Comparison of ENCODE assay signal across 30 cellular contexts in genomic region chr19:49465371-49465770, GRCh38. TPM values are rescaled to one million over a fixed set of nuclear protein-coding genes. Genes with fewer than 3 reads are reported as not detected.
A peak's percentile ranks its signal among the peaks of the same experiment; 100 is the strongest.
DNase-seq lines count a peak whose midpoint lies in the region; ATAC-seq and TF ChIP-seq lines count a peak whose summit lies in the region.
"Had no signal": no experiment of that assay in that cellular context is flagged by ENCODE, and none has a peak within 500 bp of the region (broad histone marks: within the 10 kb centered on the region; RNA-seq: fewer than 3 reads in every experiment).

No MANE protein-coding gene starts in this region.

- ATAC-seq in CD8-positive, alpha-beta T cell, result no peak
- ATAC-seq in activated T-helper 17 cell treated with anti-CD3 and anti-CD28 coated beads, Interleukin-2, amount 50 U/mL, for 72 hours (replicated peaks), result no peak
- no peak for ATAC-seq in GM21825 (IDR thresholded peaks at IDR 0.05; ENCODE audit: unreplicated experiment)
- no peak for ATAC-seq in HG03135 (IDR thresholded peaks at IDR 0.05; ENCODE audit: unreplicated experiment)
- ATAC-seq in activated CD8-positive, alpha-beta T cell treated with anti-CD3 and anti-CD28 coated beads for 36 hours, result no peak
- ATAC-seq: esophagus mucosa, HCT116, left lobe of liver had no signal

- no peaks in the 10 kb centered on the region for H3K27me3 ChIP-seq in CD8-positive, alpha-beta T cell (ENCODE audit: insufficient read depth, low read length)
- no peaks in the 10 kb centered on the region for H3K27me3 ChIP-seq in osteoblast (ENCODE audit: insufficient read depth, low read length)
- H3K27me3 ChIP-seq: Peyer's patch, right atrium auricular region, tibial nerve had no signal

- H3K79me2 ChIP-seq in osteoblast (ENCODE audit: insufficient read depth, low read length), result no peaks in the 10 kb centered on the region

- no peak for DNase-seq in activated naive CD4-positive, alpha-beta T cell treated with anti-CD3 and anti-CD28 coated beads, Interleukin-2, amount 10 ng/mL, durations not matched to agents 7 days and 5 days
- no peak for DNase-seq in activated naive CD4-positive, alpha-beta T cell treated with anti-CD3 and anti-CD28 coated beads, Interleukin-2, amount 50 U/mL, for 16 hours
- no peak for DNase-seq in CD8-positive, alpha-beta T cell
- DNase-seq in osteoblast (ENCODE audit: insufficient read length, low spot score, missing footprints), result peak; percentile 65
- no peak for DNase-seq in activated CD8-positive, alpha-beta T cell treated with anti-CD3 and anti-CD28 coated beads for 36 hours
- DNase-seq: activated CD4-positive, alpha-beta T cell treated with anti-CD3 and anti-CD28 coated beads for 48 hours; AML-193; Caco-2; central memory CD4-positive, alpha-beta T cell; DMS53; glutamatergic neuron; MV-4-11; NCI-H1436 treated with DMSO at 0.1 percent for 48 hours; NCI-H226; NCI-H69; Peyer's patch; posterior cingulate gyrus; SHP77 treated with DMSO at 0.1 percent for 48 hours; stimulated activated CD4-positive, alpha-beta T cell treated with anti-CD3 and anti-CD28 coated beads, Interleukin-2, amount 100 ng/mL, for 24 hours had no signal

- POLR2A ChIA-PET in CD8-positive, alpha-beta T cell (lab: Charles Lee), result no interaction called here
- POLR2A ChIA-PET in activated CD8-positive, alpha-beta T cell treated with anti-CD3 and anti-CD28 coated beads for 36 hours (lab: Charles Lee), result interaction anchor here (0.8 to 1.5 kb wide), 3 partner anchors 10 to 34 kb away, joined by 3 to 4 read pairs (median 4); no protein-coding TSS in a partner anchor

- H3K27ac ChIP-seq in CD8-positive, alpha-beta T cell (ENCODE audit: low read depth, low read length), result no peak overlapping the region
- no peak overlapping the region for H3K27ac ChIP-seq in osteoblast (ENCODE audit: low read depth, low read length)
- H3K27ac ChIP-seq: Peyer's patch, right atrium auricular region, tibial nerve had no signal

- intact Hi-C loops in CD8-positive, alpha-beta T cell (cut with DNase I, micrococcal nuclease), result no loop called here
- intact Hi-C loops in activated CD8-positive, alpha-beta T cell treated with anti-CD3 and anti-CD28 coated beads for 36 hours (cut with micrococcal nuclease), result no loop called here

- H3K9me3 ChIP-seq in CD8-positive, alpha-beta T cell (ENCODE audit: low read length), result no peaks in the 10 kb centered on the region
- no peaks in the 10 kb centered on the region for H3K9me3 ChIP-seq in osteoblast (ENCODE audit: low read depth, low read length)
- H3K9me3 ChIP-seq: Caco-2, Peyer's patch, right atrium auricular region, tibial nerve had no signal

- H3K4me1 Mint-ChIP-seq in activated naive CD4-positive, alpha-beta T cell treated with anti-CD3 and anti-CD28 coated beads, Interleukin-2, amount 10 ng/mL, durations not matched to agents 7 days and 5 days, result peaks cover 28% of the 10 kb centered on the region
- H3K4me1 Mint-ChIP-seq in CD8-positive, alpha-beta T cell (ENCODE audit: low read depth), result peaks cover 20% of the 10 kb centered on the region
- H3K4me1 Mint-ChIP-seq in activated T-helper 17 cell treated with anti-CD3 and anti-CD28 coated beads, Interleukin-2, amount 50 U/mL, for 72 hours, result peaks cover 7% of the 10 kb centered on the region
- peaks cover 17% of the 10 kb centered on the region for H3K4me1 Mint-ChIP-seq in activated CD8-positive, alpha-beta T cell treated with anti-CD3 and anti-CD28 coated beads for 36 hours (ENCODE audit: low read depth)

- no peaks in the 10 kb centered on the region for H3K9me3 Mint-ChIP-seq in activated naive CD4-positive, alpha-beta T cell treated with anti-CD3 and anti-CD28 coated beads, Interleukin-2, amount 10 ng/mL, durations not matched to agents 7 days and 5 days
- H3K9me3 Mint-ChIP-seq in CD8-positive, alpha-beta T cell, result no peaks in the 10 kb centered on the region
- H3K9me3 Mint-ChIP-seq in activated T-helper 17 cell treated with anti-CD3 and anti-CD28 coated beads, Interleukin-2, amount 50 U/mL, for 72 hours, result no peaks in the 10 kb centered on the region
- no peaks in the 10 kb centered on the region for H3K9me3 Mint-ChIP-seq in activated CD8-positive, alpha-beta T cell treated with anti-CD3 and anti-CD28 coated beads for 36 hours
- H3K9me3 Mint-ChIP-seq: dendritic cell treated with granulocyte-macrophage colony-stimulating factor and Interleukin-4, amounts not matched to agents 40 ng/mL and 50 ng/mL, for 4 days had no signal

- no peak overlapping the region for H3K4me2 ChIP-seq in osteoblast (ENCODE audit: insufficient read depth, low read length)
- H3K4me2 ChIP-seq: smooth muscle cell had no signal

- no peak overlapping the region for H2AFZ ChIP-seq in osteoblast (ENCODE audit: low read length)

- H3K4me3 ChIP-seq in CD8-positive, alpha-beta T cell (ENCODE audit: low read depth, low read length), result no peak overlapping the region
- no peak overlapping the region for H3K4me3 ChIP-seq in osteoblast (ENCODE audit: insufficient read depth, low read length)
- H3K4me3 ChIP-seq: Peyer's patch, right atrium auricular region, smooth muscle cell, tibial nerve had no signal

- CTCF ChIA-PET in activated naive CD4-positive, alpha-beta T cell treated with anti-CD3 and anti-CD28 coated beads, Interleukin-2, amount 10 ng/mL, durations not matched to agents 7 days and 5 days (lab: Charles Lee), result interaction anchor here (1.6 kb wide), 1 partner anchor 8 kb away, joined by 5 read pairs; no protein-coding TSS in a partner anchor
- CTCF ChIA-PET in CD8-positive, alpha-beta T cell (lab: Charles Lee), result interaction anchor here (0.8 to 1.0 kb wide), 2 partner anchors 8 to 39 kb away, joined by 3 to 4 read pairs; no protein-coding TSS in a partner anchor
- CTCF ChIA-PET in activated CD8-positive, alpha-beta T cell treated with anti-CD3 and anti-CD28 coated beads for 36 hours (lab: Charles Lee), result no interaction called here

- H3K36me3 Mint-ChIP-seq in activated naive CD4-positive, alpha-beta T cell treated with anti-CD3 and anti-CD28 coated beads, Interleukin-2, amount 10 ng/mL, durations not matched to agents 7 days and 5 days, result peaks cover 19% of the 10 kb centered on the region
- peaks cover 24% of the 10 kb centered on the region for H3K36me3 Mint-ChIP-seq in CD8-positive, alpha-beta T cell
- H3K36me3 Mint-ChIP-seq in activated T-helper 17 cell treated with anti-CD3 and anti-CD28 coated beads, Interleukin-2, amount 50 U/mL, for 72 hours (ENCODE audit: low read depth), result peaks cover 14% of the 10 kb centered on the region
- H3K36me3 Mint-ChIP-seq in activated CD8-positive, alpha-beta T cell treated with anti-CD3 and anti-CD28 coated beads for 36 hours (ENCODE audit: low read depth), result peaks cover 11% of the 10 kb centered on the region

- H3K4me1 ChIP-seq in CD8-positive, alpha-beta T cell (ENCODE audit: insufficient read depth, low read length), result peaks cover 22% of the 10 kb centered on the region
- H3K4me1 ChIP-seq in osteoblast (ENCODE audit: insufficient read depth, low read length), result no peaks in the 10 kb centered on the region
- H3K4me1 ChIP-seq: Caco-2 had no signal

- no peaks in the 10 kb centered on the region for H3K27me3 Mint-ChIP-seq in activated naive CD4-positive, alpha-beta T cell treated with anti-CD3 and anti-CD28 coated beads, Interleukin-2, amount 10 ng/mL, durations not matched to agents 7 days and 5 days
- H3K27me3 Mint-ChIP-seq in CD8-positive, alpha-beta T cell (ENCODE audit: low read depth), result no peaks in the 10 kb centered on the region
- H3K27me3 Mint-ChIP-seq in activated T-helper 17 cell treated with anti-CD3 and anti-CD28 coated beads, Interleukin-2, amount 50 U/mL, for 72 hours, result no peaks in the 10 kb centered on the region
- H3K27me3 Mint-ChIP-seq in activated CD8-positive, alpha-beta T cell treated with anti-CD3 and anti-CD28 coated beads for 36 hours, result no peaks in the 10 kb centered on the region
- H3K27me3 Mint-ChIP-seq: dendritic cell treated with granulocyte-macrophage colony-stimulating factor and Interleukin-4, amounts not matched to agents 40 ng/mL and 50 ng/mL, for 4 days had no signal

- no peaks in the 10 kb centered on the region for H3K36me3 ChIP-seq in CD8-positive, alpha-beta T cell (ENCODE audit: insufficient read depth, low read length)
- H3K36me3 ChIP-seq in osteoblast (ENCODE audit: insufficient read depth, low read length), result peaks cover 5% of the 10 kb centered on the region

- no peak overlapping the region for H3K4me3 Mint-ChIP-seq in activated naive CD4-positive, alpha-beta T cell treated with anti-CD3 and anti-CD28 coated beads, Interleukin-2, amount 10 ng/mL, durations not matched to agents 7 days and 5 days
- no peak overlapping the region for H3K4me3 Mint-ChIP-seq in CD8-positive, alpha-beta T cell
- H3K4me3 Mint-ChIP-seq in activated T-helper 17 cell treated with anti-CD3 and anti-CD28 coated beads, Interleukin-2, amount 50 U/mL, for 72 hours, result no peak overlapping the region
- H3K4me3 Mint-ChIP-seq in activated CD8-positive, alpha-beta T cell treated with anti-CD3 and anti-CD28 coated beads for 36 hours, result no peak overlapping the region
- H3K4me3 Mint-ChIP-seq: dendritic cell treated with granulocyte-macrophage colony-stimulating factor and Interleukin-4, amounts not matched to agents 40 ng/mL and 50 ng/mL, for 4 days had no signal

- TF ChIP-seq CTCF in CD8-positive, alpha-beta T cell (IDR thresholded peaks at IDR 0.05), result no peak
- no peak for TF ChIP-seq CTCF in osteoblast (IDR thresholded peaks at IDR 0.05; ENCODE audit: extremely low read depth, low read depth, low read length)
- TF ChIP-seq CTCF in activated CD8-positive, alpha-beta T cell treated with anti-CD3 and anti-CD28 coated beads for 36 hours (IDR thresholded peaks at IDR 0.05), result no peak

- H3K27ac Mint-ChIP-seq in activated naive CD4-positive, alpha-beta T cell treated with anti-CD3 and anti-CD28 coated beads, Interleukin-2, amount 10 ng/mL, durations not matched to agents 7 days and 5 days, result peak overlapping the region; percentile 19
- H3K27ac Mint-ChIP-seq in CD8-positive, alpha-beta T cell, result peak overlapping the region; percentile 49
- peak overlapping the region; percentile 54 for H3K27ac Mint-ChIP-seq in activated T-helper 17 cell treated with anti-CD3 and anti-CD28 coated beads, Interleukin-2, amount 50 U/mL, for 72 hours
- H3K27ac Mint-ChIP-seq in activated CD8-positive, alpha-beta T cell treated with anti-CD3 and anti-CD28 coated beads for 36 hours, result no peak overlapping the region
- H3K27ac Mint-ChIP-seq: dendritic cell treated with granulocyte-macrophage colony-stimulating factor and Interleukin-4, amounts not matched to agents 40 ng/mL and 50 ng/mL, for 4 days had no signal

- no peaks in the 10 kb centered on the region for H4K20me1 ChIP-seq in osteoblast (ENCODE audit: insufficient read depth, low read length)

RNA-seq across cellular contexts. Expression of gene FLT3LG, which starts 8.6 kb away (rescaled TPM):
- total RNA-seq in CD8-positive, alpha-beta T cell, result 100 to 1,000 TPM; 246 to 259 TPM
- 10 to 100 TPM; 77.2 to 92.8 TPM for total RNA-seq in activated T-helper 17 cell treated with anti-CD3 and anti-CD28 coated beads, Interleukin-2, amount 50 U/mL, for 72 hours
- total RNA-seq in osteoblast, result 4.3 and 6.5 TPM in 2 replicates
- 10 to 100 TPM; 57.7 to 61.2 TPM for total RNA-seq in activated CD8-positive, alpha-beta T cell treated with anti-CD3 and anti-CD28 coated beads for 36 hours

RNA-seq across cellular contexts. Expression of gene ALDH16A1, which starts 12.3 kb away (rescaled TPM):
- 10 to 100 TPM; 26.1 to 30.7 TPM for total RNA-seq in CD8-positive, alpha-beta T cell
- 10 to 100 TPM; 15.5 to 39.1 TPM for total RNA-seq in activated T-helper 17 cell treated with anti-CD3 and anti-CD28 coated beads, Interleukin-2, amount 50 U/mL, for 72 hours
- 26.4 and 32.7 TPM in 2 replicates for total RNA-seq in osteoblast
- total RNA-seq in activated CD8-positive, alpha-beta T cell treated with anti-CD3 and anti-CD28 coated beads for 36 hours, result 10 to 100 TPM; 24.6 to 24.8 TPM

RNA-seq across cellular contexts. Expression of gene PIH1D1, which starts 13.8 kb away (rescaled TPM):
- 100 to 1,000 TPM; 113 to 119 TPM for total RNA-seq in CD8-positive, alpha-beta T cell
- total RNA-seq in activated T-helper 17 cell treated with anti-CD3 and anti-CD28 coated beads, Interleukin-2, amount 50 U/mL, for 72 hours, result 100 to 1,000 TPM; 183 to 194 TPM
- 79.3 and 80.7 TPM in 2 replicates for total RNA-seq in osteoblast
- total RNA-seq in activated CD8-positive, alpha-beta T cell treated with anti-CD3 and anti-CD28 coated beads for 36 hours, result 100 to 1,000 TPM; 124 to 126 TPM

RNA-seq across cellular contexts. Expression of gene RPL13A, which starts 22.0 kb away (rescaled TPM):
- 1,000 to 10,000 TPM; 5,165 to 5,323 TPM for total RNA-seq in CD8-positive, alpha-beta T cell
- total RNA-seq in activated T-helper 17 cell treated with anti-CD3 and anti-CD28 coated beads, Interleukin-2, amount 50 U/mL, for 72 hours, result 1,000 to 10,000 TPM; 3,905 to 4,763 TPM
- total RNA-seq in osteoblast, result 2,082 and 2,185 TPM in 2 replicates
- total RNA-seq in activated CD8-positive, alpha-beta T cell treated with anti-CD3 and anti-CD28 coated beads for 36 hours, result 1,000 to 10,000 TPM; 4,285 to 4,329 TPM

RNA-seq across cellular contexts. Expression of gene SLC17A7, which starts 24.0 kb away (rescaled TPM):
- total RNA-seq in CD8-positive, alpha-beta T cell, result under 1 TPM in 1 of 2 experiments, not detected in 1; 0.11 TPM
- total RNA-seq in activated T-helper 17 cell treated with anti-CD3 and anti-CD28 coated beads, Interleukin-2, amount 50 U/mL, for 72 hours, result under 1 TPM in 1 of 2 donors, not detected in 1; 0.40 TPM
- total RNA-seq in osteoblast, result under 0.01 TPM in 2 replicates
- total RNA-seq in activated CD8-positive, alpha-beta T cell treated with anti-CD3 and anti-CD28 coated beads for 36 hours, result under 1 TPM in 1 of 2 experiments, not detected in 1; 0.23 TPM
- total RNA-seq: esophagus mucosa, fibroblast of villous mesenchyme had no signal
